Comparison of ENCODE assay signal across 17 cellular contexts in genomic region chr7:14073543-14073942, GRCh38.
"Had no signal": no experiment of that assay in that cellular context is flagged by ENCODE, and none has a peak within 500 bp of the region (broad histone marks: within the 10 kb centered on the region; RNA-seq: fewer than 3 reads in every experiment).

No MANE protein-coding gene starts in this region.

- H3K36me3 ChIP-seq: colonic mucosa, upper lobe of right lung had no signal

- DNase-seq: activated CD4-positive, alpha-beta T cell treated with anti-CD3 and anti-CD28 coated beads, Interleukin-2, amount 10 ng/mL, durations not matched to agents 7 days and 5 days; activated CD4-positive, CD25-positive, alpha-beta regulatory T cell; activated CD8-positive, alpha-beta memory T cell treated with anti-CD3 and anti-CD28 coated beads for 24 hours; activated gamma-delta T cell treated with Interleukin-2 at 50 U/mL for 16 hours; amniotic stem cell; central memory CD4-positive, alpha-beta T cell; colonic mucosa; head of caudate nucleus; left cardiac atrium; naive B cell; posterior cingulate gyrus; retina; stimulated activated CD4-positive, alpha-beta T cell treated with anti-CD3 and anti-CD28 coated beads, Interleukin-4, amount 100 ng/mL, for 24 hours; stimulated activated naive CD8-positive, alpha-beta T cell treated with anti-CD3 and anti-CD28 coated beads, Interleukin-15, Interleukin-2, amounts not matched to agents 100 U/mL and 50 U/mL, for 24 hours; upper lobe of right lung had no signal

- H3K4me1 ChIP-seq: colonic mucosa, upper lobe of right lung had no signal

- H3K27me3 ChIP-seq: colonic mucosa, upper lobe of right lung had no signal

- H3K27ac ChIP-seq: colonic mucosa, skin epidermis, upper lobe of right lung had no signal

- H3K9me3 ChIP-seq: colonic mucosa, upper lobe of right lung had no signal

- H3K4me3 ChIP-seq: colonic mucosa, skin epidermis, upper lobe of right lung had no signal

- ATAC-seq: esophagus mucosa; stimulated activated naive CD8-positive, alpha-beta T cell treated with anti-CD3 and anti-CD28 coated beads, Interleukin-15, Interleukin-2, amounts not matched to agents 100 U/mL and 50 U/mL, for 24 hours; upper lobe of right lung had no signal
